18 cellular contexts compared by ENCODE assay signal in the genomic region with DNA sequence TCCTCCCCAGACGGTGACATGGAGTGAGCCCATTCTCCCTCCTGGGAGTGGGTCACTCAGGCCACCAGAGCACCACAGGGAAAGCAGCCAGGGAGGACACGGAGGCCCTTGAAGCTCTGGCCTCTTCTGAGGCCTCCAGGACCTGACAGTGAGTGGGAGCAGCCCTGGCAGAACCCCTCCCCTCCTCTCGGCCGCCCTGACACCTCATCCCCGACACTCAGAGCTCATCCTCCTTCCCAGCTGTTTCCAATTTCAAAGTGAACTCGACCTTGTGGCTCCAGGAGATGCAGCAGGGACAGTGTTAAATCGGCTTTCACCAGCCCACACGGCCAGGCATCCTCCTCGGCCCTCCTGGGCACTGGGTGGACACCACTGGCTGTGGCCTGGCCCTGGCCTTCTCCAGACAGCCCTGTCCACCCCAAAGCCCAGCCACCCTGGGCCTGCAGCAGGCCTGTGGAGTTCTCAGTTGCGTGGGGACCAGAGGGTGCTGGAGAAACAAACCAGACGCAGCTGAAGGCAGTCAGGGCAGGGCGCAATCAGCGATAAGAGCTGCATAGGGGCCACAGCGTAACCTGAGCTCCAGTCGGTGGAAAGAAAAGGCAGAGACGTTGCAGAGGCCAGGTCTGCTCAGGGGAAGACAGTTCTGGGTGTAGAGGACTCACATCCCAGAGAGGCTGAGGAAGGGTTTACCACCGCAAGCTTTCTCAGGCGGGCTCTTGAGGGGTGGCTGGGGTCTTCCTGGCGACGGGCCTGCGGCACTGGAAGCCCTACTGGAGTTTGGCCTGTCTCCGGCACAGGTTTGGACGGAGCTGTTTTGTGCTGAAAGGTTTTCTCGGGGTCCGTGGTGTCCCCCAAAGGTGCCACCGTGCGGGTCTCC. TPM values are rescaled to one million over a fixed set of nuclear protein-coding genes. Genes with fewer than 3 reads are reported as not detected.
DNase-seq lines count a peak whose midpoint lies in the region; ATAC-seq and TF ChIP-seq lines count a peak whose summit lies in the region.
"Had no signal": no experiment of that assay in that cellular context is flagged by ENCODE, and none has a peak within 500 bp of the region (broad histone marks: within the 10 kb centered on the region; RNA-seq: fewer than 3 reads in every experiment).

No MANE protein-coding gene starts in this region.

- no peaks in the 10 kb centered on the region for H3K36me3 ChIP-seq in BLaER1 treated with 17β-estradiol and CSF1 and Interleukin-3, amounts not matched to agents 10 nM and 100 nM
- peaks cover 0 to 62% (median 5%) of the 10 kb centered on the region in 9 donors for H3K36me3 ChIP-seq in heart right ventricle
- no peaks in the 10 kb centered on the region for H3K36me3 ChIP-seq in neuronal stem cell (replicated peaks in 1 of 2; ENCODE audit: control insufficient read depth in 2 of 2, insufficient read depth in 2 of 2, low read length in 2 of 2)

- no peak overlapping the region for H2AFZ ChIP-seq in neuronal stem cell (ENCODE audit: low read length)

- peak overlapping the region; percentile 93 for H2AK5ac ChIP-seq in neuronal stem cell (ENCODE audit: low read depth, low read length)

- no peak overlapping the region for H4K8ac ChIP-seq in neuronal stem cell (ENCODE audit: low read depth, low read length)

- intact Hi-C loops in heart right ventricle (cut with DNase I) = no loop called here

- H3K4ac ChIP-seq in neuronal stem cell (ENCODE audit: low read length) = no peak overlapping the region

- H3K18ac ChIP-seq in neuronal stem cell (ENCODE audit: low read length) = peak overlapping the region; percentile 87

- no peaks in the 10 kb centered on the region for H3K9me3 ChIP-seq in BLaER1 treated with 17β-estradiol and CSF1 and Interleukin-3, amounts not matched to agents 10 nM and 100 nM (replicated peaks in 1 of 11)
- H3K9me3 ChIP-seq in heart right ventricle (no peaks in the 10 kb centered on the region), neuronal stem cell (replicated peaks in 1 of 2; ENCODE audit: control insufficient read depth in 2 of 2, insufficient read depth in 1 of 2, low read depth in 1 of 2, low read length in 2 of 2) (no peaks in the 10 kb centered on the region)

- H3K14ac ChIP-seq in neuronal stem cell (ENCODE audit: low read length) = peak overlapping the region; percentile 71

- TF ChIP-seq CTCF in heart right ventricle (IDR thresholded peaks at IDR 0.05) = no peak

- 36 to 55% methylated on average over 27 of the region's 27 CpGs for WGBS in heart right ventricle, 2 donors
- no CpG with 5 or more reads among the region's 27 CpGs for WGBS in neuronal stem cell (ENCODE audit: extremely low coverage in 2 of 2, insufficient read length in 2 of 2, insufficient replicate concordance in 1 of 2), 2 donors

- peak overlapping the region; percentile 95 for H2BK15ac ChIP-seq in neuronal stem cell (ENCODE audit: low read length)

- peak overlapping the region; percentile 73 for H2BK12ac ChIP-seq in neuronal stem cell (ENCODE audit: low read length)

- peaks cover 0 to 13% (median 0%) of the 10 kb centered on the region in 11 experiments; a peak in 2 of 22 replicates for H3K27me3 ChIP-seq in BLaER1 treated with 17β-estradiol and CSF1 and Interleukin-3, amounts not matched to agents 10 nM and 100 nM
- no peaks in the 10 kb centered on the region for H3K27me3 ChIP-seq in heart right ventricle
- H3K27me3 ChIP-seq in neuronal stem cell (ENCODE audit: control insufficient read depth in 3 of 3, insufficient read depth in 3 of 3, low read depth in 1 of 3, low read length in 3 of 3) = no peaks in the 10 kb centered on the region

- DNase-seq in SK-N-DZ (ENCODE audit: low spot score) (peak; percentile 92), heart right ventricle (peak; percentile 61 to 79), neuronal stem cell (ENCODE audit: low spot score) (no peak), NCI-H82 (lab: John Stamatoyannopoulos, UW) (no peak)
- DNase-seq: AML-193; cerebellar nuclear complex; DMS79; mesendoderm; NCI-H1417; NCI-H526 treated with DMSO at 0.1 percent for 48 hours; stimulated activated CD4-positive, alpha-beta T cell treated with anti-CD3 and anti-CD28 coated beads, Interleukin-4, amount 100 ng/mL, for 24 hours; stimulated activated naive B cell treated with anti-CD40 and anti-IgM and Interleukin-4, amounts not matched to agents 10 μg/mL and 1 μg/mL and 100 μg/mL, for 72 hours had no signal

- peak overlapping the region; percentile 6 for H2BK5ac ChIP-seq in neuronal stem cell (ENCODE audit: low read length)

- no peak overlapping the region for H2BK120ac ChIP-seq in neuronal stem cell (ENCODE audit: low read depth, low read length)

- no peak overlapping the region for H4K91ac ChIP-seq in neuronal stem cell (ENCODE audit: low read depth, low read length, poor library complexity)

- H3K4me1 ChIP-seq in BLaER1 treated with 17β-estradiol and CSF1 and Interleukin-3, amounts not matched to agents 10 nM and 100 nM = peaks cover 0 to 39% (median 21%) of the 10 kb centered on the region in 10 experiments; a peak in 18 of 20 replicates
- H3K4me1 ChIP-seq in heart right ventricle (peaks cover 0 to 18% (median 11%) of the 10 kb centered on the region in 9 donors), neuronal stem cell (ENCODE audit: control insufficient read depth in 2 of 2, insufficient read depth in 1 of 2, low read depth in 1 of 2, low read length in 2 of 2) (peaks cover 0 to 9% of the 10 kb centered on the region in 2 donors)

- ATAC-seq in heart right ventricle (peak; percentile 53 to 89 (median 72)), GM19395 (IDR thresholded peaks at IDR 0.05; ENCODE audit: unreplicated experiment) (no peak), GM19455 (IDR thresholded peaks at IDR 0.05; ENCODE audit: unreplicated experiment) (no peak), GM21528 (IDR thresholded peaks at IDR 0.05; ENCODE audit: low FRiP score, unreplicated experiment) (no peak)
- ATAC-seq: activated naive CD4-positive, alpha-beta T cell treated with anti-CD3 and anti-CD28 coated beads, Interleukin-2, amount 50 U/mL, for 72 hours; stimulated activated naive B cell treated with anti-CD40 and anti-IgM and Interleukin-4, amounts not matched to agents 10 μg/mL and 1 μg/mL and 100 μg/mL, for 72 hours had no signal

- no peak overlapping the region for H3K4me3 ChIP-seq in BLaER1 treated with 17β-estradiol and CSF1 and Interleukin-3, amounts not matched to agents 10 nM and 100 nM
- H3K4me3 ChIP-seq in heart right ventricle (no peak overlapping the region), neuronal stem cell (ENCODE audit: low read length in 2 of 2) (no peak overlapping the region)

- H3K9ac ChIP-seq in BLaER1 treated with 17β-estradiol and CSF1 and Interleukin-3, amounts not matched to agents 10 nM and 100 nM = no peak overlapping the region
- peak overlapping the region; percentile 21 for H3K9ac ChIP-seq in neuronal stem cell (ENCODE audit: low read depth, low read length, poor library complexity)

- H3K27ac ChIP-seq in BLaER1 treated with 17β-estradiol and CSF1 and Interleukin-3, amounts not matched to agents 10 nM and 100 nM = no peak overlapping the region
- H3K27ac ChIP-seq in heart right ventricle (peak overlapping the region; percentile 47 to 87 (median 77)), neuronal stem cell (replicated peaks; ENCODE audit: low read length) (no peak overlapping the region)

- peaks cover 0 to 47% (median 12%) of the 10 kb centered on the region in 11 experiments; a peak in 13 of 22 replicates for H4K20me1 ChIP-seq in BLaER1 treated with 17β-estradiol and CSF1 and Interleukin-3, amounts not matched to agents 10 nM and 100 nM

- no peaks in the 10 kb centered on the region for H3K79me1 ChIP-seq in neuronal stem cell (ENCODE audit: low read depth, low read length)

- H3K23ac ChIP-seq in neuronal stem cell (ENCODE audit: low read depth, low read length, poor library complexity) = peak overlapping the region; percentile 89

- peak overlapping the region in 6 of 11 experiments; percentile 81 to 90 (median 84); a peak in 8 of 22 replicates for H3K4me2 ChIP-seq in BLaER1 treated with 17β-estradiol and CSF1 and Interleukin-3, amounts not matched to agents 10 nM and 100 nM
- H3K4me2 ChIP-seq in neuronal stem cell (ENCODE audit: insufficient read depth, low read length, poor library complexity, severe bottlenecking) = no peak overlapping the region

RNA-seq across cellular contexts. Expression of gene FTCD, which starts 27.0 kb away (rescaled TPM):
- 0.22 TPM in 1 of 2 replicates, not detected in the other for polyA plus RNA-seq in SK-N-DZ (2014; cell fraction: cytosol; rRNA removed)
- 1.2 TPM in 2 replicates for polyA plus RNA-seq in SK-N-DZ (2014; cell fraction: nucleus; rRNA removed)
- total RNA-seq in heart right ventricle = 1 to 10 TPM in 6 of 10 donors, under 1 TPM in 4; 0.38 to 4.4 (median 1.1) TPM
- 1 to 10 TPM in 1 of 2 donors, under 1 TPM in 1; 0.14 to 4.0 TPM for polyA plus RNA-seq in heart right ventricle
- polyA plus RNA-seq in neuronal stem cell (2013, experiment 1 of 2) = 2.1 TPM
- polyA plus RNA-seq in neuronal stem cell (2013, experiment 2 of 2) = 2.0 TPM
- total RNA-seq: epithelial cell of proximal tubule had no signal

RNA-seq across cellular contexts. Expression of gene COL6A2, which starts 30.4 kb away (rescaled TPM):
- 11.0 and 15.4 TPM in 2 replicates for polyA plus RNA-seq in SK-N-DZ (2014; cell fraction: cytosol; rRNA removed)
- polyA plus RNA-seq in SK-N-DZ (2014; cell fraction: nucleus; rRNA removed) = 88.2 and 111 TPM in 2 replicates
- 100 to 1,000 TPM in 8 of 10 donors, 10 to 100 TPM in 2; 76.6 to 370 (median 119) TPM for total RNA-seq in heart right ventricle
- polyA plus RNA-seq in heart right ventricle = 100 to 1,000 TPM; 301 to 363 TPM
- polyA plus RNA-seq in neuronal stem cell (2013, experiment 1 of 2) = 19.3 TPM
- polyA plus RNA-seq in neuronal stem cell (2013, experiment 2 of 2) = 19.1 TPM

RNA-seq across cellular contexts. Expression of gene SPATC1L, which starts 55.9 kb away (rescaled TPM):
- polyA plus RNA-seq in SK-N-DZ (2014; cell fraction: cytosol; rRNA removed) = 14.4 and 19.7 TPM in 2 replicates
- 10.0 and 21.0 TPM in 2 replicates for polyA plus RNA-seq in SK-N-DZ (2014; cell fraction: nucleus; rRNA removed)
- 1 to 10 TPM; 4.7 to 9.8 (median 8.2) TPM for total RNA-seq in heart right ventricle
- polyA plus RNA-seq in heart right ventricle = 10 to 100 TPM; 12.7 to 14.6 TPM
- polyA plus RNA-seq in neuronal stem cell (2013, experiment 1 of 2) = 38.2 TPM
- polyA plus RNA-seq in neuronal stem cell (2013, experiment 2 of 2) = 37.5 TPM

Comparison
In these comparisons a context has a peak if more than half of its experiments do, and no peak if none do; other contexts are left out.
1. H3K27ac ChIP-seq: peak in heart right ventricle (10 of 10); none in BLaER1 treated with 17β-estradiol and CSF1 and Interleukin-3, amounts not matched to agents 10 nM and 100 nM (0 of 11) and neuronal stem cell (single experiment).
2. DNase-seq: peak in SK-N-DZ (single experiment) and heart right ventricle (2 of 2); none in neuronal stem cell (single experiment) and NCI-H82 (single experiment).
3. ATAC-seq: peak in heart right ventricle (8 of 8); none in GM19395 (single experiment), GM19455 (single experiment) and GM21528 (single experiment).